ENCODE assay signal across 20 cellular contexts in the genomic region with DNA sequence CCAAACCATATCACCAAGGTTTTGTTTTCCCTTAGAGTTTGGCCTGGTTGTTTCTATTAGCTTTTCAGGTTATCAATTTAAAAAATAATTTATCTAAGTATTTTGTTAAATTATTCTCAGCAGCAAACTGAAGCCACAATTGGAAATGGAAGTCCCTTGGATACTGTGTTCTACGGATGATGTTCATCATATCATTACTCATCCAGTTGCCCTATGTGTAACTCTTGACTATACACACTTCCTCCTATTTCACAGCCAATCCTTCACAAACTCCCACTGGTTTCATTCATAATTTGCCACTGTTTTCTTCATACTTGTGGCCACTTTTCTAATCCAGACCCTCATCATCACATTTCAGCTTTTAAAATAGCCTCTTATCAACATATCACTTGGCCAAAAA.
A peak's percentile ranks its signal among the peaks of the same experiment; 100 is the strongest.
DNase-seq lines count a peak whose midpoint lies in the region; ATAC-seq and TF ChIP-seq lines count a peak whose summit lies in the region.
"Had no signal": no experiment of that assay in that cellular context is flagged by ENCODE, and none has a peak within 500 bp of the region (broad histone marks: within the 10 kb centered on the region; RNA-seq: fewer than 3 reads in every experiment).

No MANE protein-coding gene starts in this region.

- ATAC-seq in HG03565 (IDR thresholded peaks at IDR 0.05; ENCODE audit: unreplicated experiment): no peak
- ATAC-seq in heart right ventricle: no peak
- ATAC-seq: GM12878, K562 had no signal

- no peaks in the 10 kb centered on the region for H3K4me1 ChIP-seq in GM23248 (ENCODE audit: insufficient read depth)
- H3K4me1 ChIP-seq in heart right ventricle: no peaks in the 10 kb centered on the region

- no peaks in the 10 kb centered on the region for H3F3A ChIP-seq in GM23248 (ENCODE audit: insufficient read depth)

- no peaks in the 10 kb centered on the region for H4K20me1 ChIP-seq in GM23248 (ENCODE audit: insufficient read depth)
- H4K20me1 ChIP-seq: BLaER1 treated with 17β-estradiol and CSF1 and Interleukin-3, amounts not matched to agents 10 nM and 100 nM had no signal

- H3K4me3 ChIP-seq in GM23248 (no peak overlapping the region), heart right ventricle (no peak overlapping the region)
- H3K4me3 ChIP-seq: BLaER1 treated with 17β-estradiol and CSF1 and Interleukin-3, amounts not matched to agents 10 nM and 100 nM; GM12878; K562 had no signal

- H3K9me2 ChIP-seq in GM23248 (ENCODE audit: insufficient read depth): no peaks in the 10 kb centered on the region

- intact Hi-C loops in heart right ventricle (cut with DNase I): loop anchor here in 3 of 10 donors (5.0 kb wide), 2 partner anchors 264 to 349 kb away; no protein-coding TSS in a partner anchor

- no peak overlapping the region for H3K4me2 ChIP-seq in GM23248 (ENCODE audit: unreplicated experiment)
- H3K4me2 ChIP-seq: BLaER1 treated with 17β-estradiol and CSF1 and Interleukin-3, amounts not matched to agents 10 nM and 100 nM had no signal

- no peak overlapping the region for H2AFZ ChIP-seq in GM23248

- H3K9me3 ChIP-seq in GM23248 (ENCODE audit: low read depth) (no peaks in the 10 kb centered on the region), heart right ventricle (no peaks in the 10 kb centered on the region)
- H3K9me3 ChIP-seq: BLaER1 treated with 17β-estradiol and CSF1 and Interleukin-3, amounts not matched to agents 10 nM and 100 nM had no signal

- peak; percentile 24 for DNase-seq in CD1c-positive myeloid dendritic cell (ENCODE audit: extremely low spot score)
- DNase-seq in GM23248: peak; percentile 50
- peak; percentile 28 for DNase-seq in RKO (ENCODE audit: low spot score)
- DNase-seq in epithelial cell of prostate (ENCODE audit: low read depth, low spot score): no peak
- no peak for DNase-seq in heart right ventricle
- no peak for DNase-seq in SW 1271 (lab: John Stamatoyannopoulos, UW)
- DNase-seq: CD4-positive, CD25-positive, alpha-beta regulatory T cell; CD8-positive, alpha-beta memory T cell; COR-L47; DMS 273 treated with DMSO at 0.1 percent for 48 hours; DMS53; DND-41; EL; GOT3; H7; IMR-90 had no signal

- no peak for TF ChIP-seq CTCF in heart right ventricle (IDR thresholded peaks at IDR 0.05)

- no peaks in the 10 kb centered on the region for H3K79me2 ChIP-seq in GM23248 (ENCODE audit: insufficient read depth)

- H3K36me3 ChIP-seq in GM23248 (ENCODE audit: low read depth) (no peaks in the 10 kb centered on the region), heart right ventricle (no peaks in the 10 kb centered on the region)
- H3K36me3 ChIP-seq: BLaER1 treated with 17β-estradiol and CSF1 and Interleukin-3, amounts not matched to agents 10 nM and 100 nM had no signal

- H3K27me3 ChIP-seq in GM23248 (replicated peaks; ENCODE audit: insufficient read depth) (no peaks in the 10 kb centered on the region), heart right ventricle (peaks cover 0 to 13% (median 0%) of the 10 kb centered on the region in 7 donors)
- H3K27me3 ChIP-seq: BLaER1 treated with 17β-estradiol and CSF1 and Interleukin-3, amounts not matched to agents 10 nM and 100 nM had no signal

- in situ Hi-C loops in GM23248 (cut with MboI): no loop called here

- 12 to 18% methylated on average over 1 of the region's 1 CpG for WGBS in GM23248 (ENCODE audit: low coverage in 1 of 2, low lambda C conversion rate in 2 of 2, missing lambda C conversion rate in 2 of 2), 2 experiments
- 85 to 87% methylated on average over 1 of the region's 1 CpG for WGBS in heart right ventricle, 2 donors

- no peak overlapping the region for H3K27ac ChIP-seq in GM23248
- peak overlapping the region; percentile 29 for H3K27ac ChIP-seq in epithelial cell of prostate
- no peak overlapping the region for H3K27ac ChIP-seq in heart right ventricle
- H3K27ac ChIP-seq: BLaER1 treated with 17β-estradiol and CSF1 and Interleukin-3, amounts not matched to agents 10 nM and 100 nM had no signal

- H3K9ac ChIP-seq in GM23248: no peak overlapping the region
- H3K9ac ChIP-seq: BLaER1 treated with 17β-estradiol and CSF1 and Interleukin-3, amounts not matched to agents 10 nM and 100 nM had no signal

Comparison
In these comparisons a context has a peak if more than half of its experiments do, and no peak if none do; other contexts are left out.
1. DNase-seq: peak in CD1c-positive myeloid dendritic cell (single experiment), GM23248 (single experiment) and RKO (single experiment); none in epithelial cell of prostate (single experiment), heart right ventricle (0 of 2) and SW 1271 (0 of 2).